16 cellular contexts compared by ENCODE assay signal in the genomic region with DNA sequence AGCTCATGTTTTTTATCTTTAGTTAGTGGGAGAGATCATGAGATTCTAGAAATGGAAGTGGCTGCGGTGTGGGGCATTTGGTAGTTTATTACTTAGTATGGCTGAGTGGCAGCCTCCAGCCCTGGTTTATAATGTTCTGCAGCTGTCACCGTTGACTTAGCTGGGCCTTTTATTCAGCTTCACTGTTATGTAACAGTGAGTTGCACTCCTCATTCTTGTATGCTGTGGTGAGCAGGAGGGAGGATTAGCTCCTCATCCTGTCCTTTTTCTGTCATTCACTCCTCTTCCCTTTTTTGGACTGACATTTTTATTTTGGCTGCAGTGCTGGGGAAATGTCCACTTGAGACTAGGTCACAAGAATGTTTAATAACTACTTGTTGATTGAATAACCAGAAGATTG.
DNase-seq lines count a peak whose midpoint lies in the region; ATAC-seq and TF ChIP-seq lines count a peak whose summit lies in the region.
"Had no signal": no experiment of that assay in that cellular context is flagged by ENCODE, and none has a peak within 500 bp of the region (broad histone marks: within the 10 kb centered on the region; RNA-seq: fewer than 3 reads in every experiment).

No MANE protein-coding gene starts in this region.

- TF ChIP-seq CTCF in NB4 (IDR thresholded peaks at IDR 0.05; ENCODE audit: low read depth, low read length), result no peak

- peak overlapping the region; percentile 11 for H3K4me3 ChIP-seq in NB4 (ENCODE audit: low read depth, low read length)
- H3K4me3 ChIP-seq: heart left ventricle had no signal

- DNase-seq in GF-D8 (lab: John Stamatoyannopoulos, UW) (peak; percentile 92), NB4 (ENCODE audit: low read depth) (peak; percentile 90), globus pallidus (ENCODE audit: low spot score) (peak; percentile 47), pons (ENCODE audit: low spot score) (peak; percentile 70), SHP77 treated with DMSO at 0.1 percent for 48 hours (lab: John Stamatoyannopoulos, UW) (no peak), NCI-H2196 treated with DMSO at 0.1 percent for 48 hours (lab: John Stamatoyannopoulos, UW; ENCODE audit: unreplicated experiment) (no peak)
- DNase-seq: activated CD4-positive, alpha-beta T cell treated with anti-CD3 and anti-CD28 coated beads, Interleukin-2, amount 10 ng/mL, durations not matched to agents 7 days and 5 days; activated naive CD4-positive, alpha-beta T cell treated with anti-CD3 and anti-CD28 coated beads, Interleukin-2, amount 50 U/mL, for 16 hours; DMS79; effector CD8-positive, alpha-beta T cell; heart left ventricle; NCI-H187; RPMI8226; stimulated activated CD4-positive, alpha-beta T cell treated with anti-CD3 and anti-CD28 coated beads, Interleukin-12 subunit alpha, Interleukin-12 subunit beta, amount 100 ng/mL, for 4 hours had no signal

- TF ChIP-seq POLR2A in NB4 (IDR thresholded peaks at IDR 0.05; ENCODE audit: extremely low read depth, insufficient read length), result no peak

- ATAC-seq in GM19324 (IDR thresholded peaks at IDR 0.05; ENCODE audit: low FRiP score, unreplicated experiment) (no peak), HG02840 (IDR thresholded peaks at IDR 0.05; ENCODE audit: low FRiP score, unreplicated experiment) (no peak)

Comparison
In these comparisons a context has a peak if more than half of its experiments do, and no peak if none do; other contexts are left out.
1. DNase-seq: peak in GF-D8 (single experiment), NB4 (single experiment), globus pallidus (single experiment) and pons (single experiment); none in SHP77 treated with DMSO at 0.1 percent for 48 hours (single experiment) and NCI-H2196 treated with DMSO at 0.1 percent for 48 hours (single experiment).